Comparison of ENCODE assay signal across 8 cellular contexts in genomic region chr4:109702950-109703663, GRCh38. TPM values are rescaled to one million over a fixed set of nuclear protein-coding genes. Genes with fewer than 3 reads are reported as not detected.
DNase-seq lines count a peak whose midpoint lies in the region; ATAC-seq, FAIRE-seq and TF ChIP-seq lines count a peak whose summit lies in the region.

CASP6 (minus strand) TSS chr4:109703445; CDS start chr4:109703395, 50 bp downstream.

- H3K36me3 ChIP-seq in left ventricle myocardium inferior = peaks cover 3% of the 10 kb centered on the region
- H3K36me3 ChIP-seq in prostate gland = no peaks in the 10 kb centered on the region
- H3K36me3 ChIP-seq in urinary bladder (ENCODE audit: insufficient read depth) = no peaks in the 10 kb centered on the region

- no peaks in the 10 kb centered on the region for H3K27me3 Mint-ChIP-seq in T-helper 17 cell

- H3K4me1 ChIP-seq in left ventricle myocardium inferior = peaks cover 33% of the 10 kb centered on the region
- H3K4me1 ChIP-seq in prostate gland (replicated peaks) = no peaks in the 10 kb centered on the region
- no peaks in the 10 kb centered on the region for H3K4me1 ChIP-seq in urinary bladder (ENCODE audit: insufficient read depth)

- H3K27ac Mint-ChIP-seq in T-helper 17 cell = peak within 1 kb of the TSS; percentile 96

- peak within 1 kb of the TSS; percentile 90 for H3K27ac ChIP-seq in left ventricle myocardium inferior (replicated peaks)
- peak within 1 kb of the TSS; percentile 81 to 88 for H3K27ac ChIP-seq in prostate gland
- H3K27ac ChIP-seq in urinary bladder (ENCODE audit: low read depth) = peak within 1 kb of the TSS; percentile 88

- H3K36me3 Mint-ChIP-seq in T-helper 17 cell (ENCODE audit: low read depth) = peaks cover 2% of the 10 kb centered on the region

- H3K4me3 Mint-ChIP-seq in T-helper 17 cell = peak within 1 kb of the TSS; percentile 96

- H3K4me1 Mint-ChIP-seq in T-helper 17 cell = peaks cover 40% of the 10 kb centered on the region

- H3K9me3 ChIP-seq in T-helper 17 cell (ENCODE audit: control insufficient read depth, low read length, poor library complexity, severe bottlenecking) (no peaks in the 10 kb centered on the region), left ventricle myocardium inferior (replicated peaks) (no peaks in the 10 kb centered on the region), prostate gland (no peaks in the 10 kb centered on the region)

- DNase-seq in GM12891 (ENCODE audit: insufficient read length, low spot score) = peak; percentile 72
- DNase-seq in NCI-H1105 treated with DMSO at 0.1 percent for 48 hours (lab: John Stamatoyannopoulos, UW) = peak; percentile 63
- peak; percentile 70 to 73 (median 71) for DNase-seq in T-helper 17 cell
- DNase-seq in amygdala (lab: John Stamatoyannopoulos, UW) = peak in 54 of 56 donors; percentile 10 to 82 (median 60)
- peak; percentile 90 for DNase-seq in left ventricle myocardium inferior
- DNase-seq in prostate gland (ENCODE audit: low spot score) = peak; percentile 84

- H3K27me3 ChIP-seq in left ventricle myocardium inferior (ENCODE audit: low read depth) (no peaks in the 10 kb centered on the region), prostate gland (replicated peaks; ENCODE audit: insufficient read depth) (no peaks in the 10 kb centered on the region)

- intact Hi-C loops in left ventricle myocardium inferior (cut with micrococcal nuclease) (no loop called here), prostate gland (cut with DNase I) (loop anchor here (5.0 kb wide), 2 partner anchors 114 to 271 kb away; partner anchors contain the start of genes GAR1 and SEC24B)

- FAIRE-seq in GM12891 (lab: Jason Lieb, UNC) = peak; percentile 89

- ATAC-seq in HG02678 (IDR thresholded peaks at IDR 0.05; ENCODE audit: unreplicated experiment) (peak; percentile 75), T-helper 17 cell (peak; percentile 93)

- H3K4me3 ChIP-seq in left ventricle myocardium inferior (peak within 1 kb of the TSS; percentile 90), prostate gland (peak within 1 kb of the TSS; percentile 59 to 61), urinary bladder (ENCODE audit: low read depth, low read length) (peak within 1 kb of the TSS; percentile 71)

- TF ChIP-seq CTCF in left ventricle myocardium inferior (IDR thresholded peaks at IDR 0.05; ENCODE audit: borderline replicate concordance) = peak; percentile 87
- TF ChIP-seq CTCF in prostate gland (IDR thresholded peaks at IDR 0.05) = peak; percentile 28 to 75 (median 54)

- TF ChIP-seq POLR2A in GM12891 (IDR thresholded peaks at IDR 0.05; ENCODE audit: low read depth, low read length) (no peak), prostate gland (IDR thresholded peaks at IDR 0.05) (peak; percentile 63)

- WGBS in prostate gland = under 1% methylated on average over 67 of the region's 72 CpGs
- WGBS in urinary bladder = under 1% methylated on average over 72 of the region's 72 CpGs

TF ChIP-seq in GM12891, 5 proteins besides CTCF, POLR2A, EP300 and RAD21:
- TF ChIP-seq TAF1 (IDR thresholded peaks at IDR 0.05; ENCODE audit: low read depth, low read length) = no peak
- TF ChIP-seq PAX5 (IDR thresholded peaks at IDR 0.05; ENCODE audit: insufficient read depth, low read length, severe bottlenecking) = no peak
- no peak for TF ChIP-seq POU2F2 (IDR thresholded peaks at IDR 0.05; ENCODE audit: low read depth, low read length)
- TF ChIP-seq POLR2AphosphoS5 (IDR thresholded peaks at IDR 0.05; ENCODE audit: low read depth, low read length) = no peak
- TF ChIP-seq SPI1 (IDR thresholded peaks at IDR 0.05; ENCODE audit: low read depth, low read length) = no peak
TF ChIP-seq in GM12891: peak in this region for 0.

RNA-seq across cellular contexts. Expression of gene CASP6, which starts in this region (rescaled TPM):
- 10.1 TPM for polyA plus RNA-seq in GM12891 (2012; ENCODE audit: low read depth, missing spikeins)
- 10 to 100 TPM; 16.8 to 17.1 TPM for total RNA-seq in T-helper 17 cell
- 6.0 TPM for total RNA-seq in left ventricle myocardium inferior
- total RNA-seq in prostate gland = 10 to 100 TPM; 17.6 to 37.0 TPM
- 21.4 TPM for total RNA-seq in urinary bladder
- polyA plus RNA-seq in urinary bladder = 16.1 TPM

Comparison
In these comparisons a context has a peak if more than half of its experiments do, and no peak if none do; other contexts are left out.
1. Peak in every context shown above with its lines: DNase-seq, ATAC-seq, H3K4me3 ChIP-seq and H3K27ac ChIP-seq.